18 cellular contexts compared by ENCODE assay signal in genomic region chr7:150742286-150742968, GRCh38. TPM values are rescaled to one million over a fixed set of nuclear protein-coding genes. Genes with fewer than 3 reads are reported as not detected.
A peak's percentile ranks its signal among the peaks of the same experiment; 100 is the strongest.
DNase-seq lines count a peak whose midpoint lies in the region; ATAC-seq and TF ChIP-seq lines count a peak whose summit lies in the region.
"Had no signal": no experiment of that assay in that cellular context is flagged by ENCODE, and none has a peak within 500 bp of the region (broad histone marks: within the 10 kb centered on the region; RNA-seq: fewer than 3 reads in every experiment).

No MANE protein-coding gene starts in this region.

- H3K9me3 ChIP-seq in heart right ventricle (no peaks in the 10 kb centered on the region), upper lobe of left lung (no peaks in the 10 kb centered on the region), sigmoid colon (no peaks in the 10 kb centered on the region)

- H3K27me3 ChIP-seq in heart right ventricle (no peaks in the 10 kb centered on the region), upper lobe of left lung (no peaks in the 10 kb centered on the region), sigmoid colon (no peaks in the 10 kb centered on the region)

- H3K4me1 ChIP-seq in heart right ventricle (peaks cover 8 to 65% (median 55%) of the 10 kb centered on the region in 9 donors), upper lobe of left lung (peaks cover 7 to 26% (median 19%) of the 10 kb centered on the region in 4 donors), sigmoid colon (peaks cover 0 to 23% (median 12%) of the 10 kb centered on the region in 4 donors)

- intact Hi-C loops in heart right ventricle (cut with DNase I): loop anchor here in 3 of 10 donors (5.0 to 10.0 kb wide), 3 partner anchors 55 to 290 kb away; partner anchors contain the start of genes GIMAP2 (in 1 of the 3) and GIMAP8 (in 1 of the 3)
- intact Hi-C loops in Right ventricle myocardium inferior (cut with DNase I): loop anchor here (2.0 kb wide), 1 partner anchor 14 kb away; no protein-coding TSS in a partner anchor
- intact Hi-C loops in sigmoid colon (cut with DNase I): no loop called here

- peak overlapping the region in 2 of 10 donors; percentile 6 to 15 for H3K4me3 ChIP-seq in heart right ventricle
- peak overlapping the region in 2 of 4 donors; percentile 15 to 58 for H3K4me3 ChIP-seq in upper lobe of left lung
- no peak overlapping the region for H3K4me3 ChIP-seq in sigmoid colon
- H3K4me3 ChIP-seq: SK-N-MC had no signal

- TF ChIP-seq POLR2A in upper lobe of left lung (IDR thresholded peaks at IDR 0.05) (no peak), sigmoid colon (IDR thresholded peaks at IDR 0.05) (no peak)

- no peak for TF ChIP-seq CTCF in heart right ventricle (IDR thresholded peaks at IDR 0.05)
- no peak for TF ChIP-seq CTCF in upper lobe of left lung (IDR thresholded peaks at IDR 0.05)
- no peak for TF ChIP-seq CTCF in sigmoid colon (IDR thresholded peaks at IDR 0.05)

- CTCF ChIA-PET in activated CD8-positive, alpha-beta T cell treated with anti-CD3 and anti-CD28 coated beads, Interleukin-2, amount 10 ng/mL, durations not matched to agents 7 days and 5 days (lab: Charles Lee): interaction anchor here (0.7 to 6.1 kb wide), 7 partner anchors 9 to 294 kb away, joined by 3 to 47 read pairs (median 4); partner anchors contain the start of genes GIMAP7 and GIMAP8

- 77 to 95% methylated on average over 14 of the region's 14 CpGs for WGBS in heart right ventricle, 2 donors
- 75 to 76% methylated on average over 13 to 14 of the region's 14 CpGs for WGBS in upper lobe of left lung, 2 donors
- WGBS in sigmoid colon, 2 donors: 85 to 88% methylated on average over 14 of the region's 14 CpGs

- TF ChIP-seq EP300 in upper lobe of left lung (IDR thresholded peaks at IDR 0.05): no peak
- no peak for TF ChIP-seq EP300 in sigmoid colon (IDR thresholded peaks at IDR 0.05)

- H3K27ac ChIP-seq in heart right ventricle (peak overlapping the region in 7 of 10 donors; percentile 31 to 90 (median 85)), upper lobe of left lung (peak overlapping the region in 3 of 4 donors; percentile 43 to 91 (median 89)), sigmoid colon (peak overlapping the region in 1 of 4 donors; percentile 39)
- H3K27ac ChIP-seq: HL-60, SK-N-MC had no signal

- H3K4me3 Mint-ChIP-seq in activated CD8-positive, alpha-beta T cell treated with anti-CD3 and anti-CD28 coated beads, Interleukin-2, amount 10 ng/mL, durations not matched to agents 7 days and 5 days: peak overlapping the region; percentile 90
- H3K4me3 Mint-ChIP-seq in effector memory CD8-positive, alpha-beta T cell: peak overlapping the region; percentile 82 to 98
- H3K4me3 Mint-ChIP-seq: nephron progenitor cell had no signal

- peaks cover 0 to 51% (median 11%) of the 10 kb centered on the region in 9 donors for H3K36me3 ChIP-seq in heart right ventricle
- H3K36me3 ChIP-seq in upper lobe of left lung: peaks cover 0 to 39% (median 24%) of the 10 kb centered on the region in 4 donors
- no peaks in the 10 kb centered on the region for H3K36me3 ChIP-seq in sigmoid colon

- POLR2A ChIA-PET in activated CD8-positive, alpha-beta T cell treated with anti-CD3 and anti-CD28 coated beads, Interleukin-2, amount 10 ng/mL, durations not matched to agents 7 days and 5 days (lab: Charles Lee): interaction anchor here (0.7 to 3.0 kb wide), 13 partner anchors 8 to 290 kb away, joined by 3 to 16 read pairs (median 5); partner anchors contain the start of genes GIMAP1, GIMAP2, GIMAP4 and GIMAP7

- no peaks in the 10 kb centered on the region for H3K9me3 Mint-ChIP-seq in activated CD8-positive, alpha-beta T cell treated with anti-CD3 and anti-CD28 coated beads, Interleukin-2, amount 10 ng/mL, durations not matched to agents 7 days and 5 days (ENCODE audit: insufficient read depth)
- no peaks in the 10 kb centered on the region for H3K9me3 Mint-ChIP-seq in effector memory CD8-positive, alpha-beta T cell

- H3K27ac Mint-ChIP-seq in activated CD8-positive, alpha-beta T cell treated with anti-CD3 and anti-CD28 coated beads, Interleukin-2, amount 10 ng/mL, durations not matched to agents 7 days and 5 days: peak overlapping the region; percentile 90
- H3K27ac Mint-ChIP-seq in effector memory CD8-positive, alpha-beta T cell: peak overlapping the region; percentile 85 to 94
- H3K27ac Mint-ChIP-seq: nephron progenitor cell had no signal

- H3K36me3 Mint-ChIP-seq in activated CD8-positive, alpha-beta T cell treated with anti-CD3 and anti-CD28 coated beads, Interleukin-2, amount 10 ng/mL, durations not matched to agents 7 days and 5 days (ENCODE audit: low read depth): peaks cover 96% of the 10 kb centered on the region
- peaks cover 77% of the 10 kb centered on the region for H3K36me3 Mint-ChIP-seq in effector memory CD8-positive, alpha-beta T cell (ENCODE audit: insufficient read depth)

- H3K4me1 Mint-ChIP-seq in activated CD8-positive, alpha-beta T cell treated with anti-CD3 and anti-CD28 coated beads, Interleukin-2, amount 10 ng/mL, durations not matched to agents 7 days and 5 days (ENCODE audit: low read depth): peaks cover 76% of the 10 kb centered on the region
- peaks cover 70 to 83% of the 10 kb centered on the region in 2 donors for H3K4me1 Mint-ChIP-seq in effector memory CD8-positive, alpha-beta T cell (ENCODE audit: low read depth in 2 of 2)

- ATAC-seq in heart right ventricle (no peak), Right ventricle myocardium inferior (no peak), upper lobe of left lung (ENCODE audit: low FRiP score in 2 of 2) (no peak)
- no peak for ATAC-seq in activated CD8-positive, alpha-beta T cell treated with anti-CD3 and anti-CD28 coated beads, Interleukin-2, amount 10 ng/mL, durations not matched to agents 7 days and 5 days
- ATAC-seq in effector memory CD8-positive, alpha-beta T cell (replicated peaks): no peak

- no peaks in the 10 kb centered on the region for H3K27me3 Mint-ChIP-seq in activated CD8-positive, alpha-beta T cell treated with anti-CD3 and anti-CD28 coated beads, Interleukin-2, amount 10 ng/mL, durations not matched to agents 7 days and 5 days (ENCODE audit: low read depth)
- H3K27me3 Mint-ChIP-seq in effector memory CD8-positive, alpha-beta T cell: no peaks in the 10 kb centered on the region

- DNase-seq in heart right ventricle (no peak), Right ventricle myocardium inferior (ENCODE audit: missing footprints) (no peak), upper lobe of left lung (peak in 1 of 2 donors; percentile 36), NCI-H1436 (lab: John Stamatoyannopoulos, UW) (no peak), activated gamma-delta T cell treated with Interleukin-2 at 50 U/mL for 16 hours (no peak), sigmoid colon (no peak)
- DNase-seq in activated CD8-positive, alpha-beta T cell treated with anti-CD3 and anti-CD28 coated beads, Interleukin-2, amount 10 ng/mL, durations not matched to agents 7 days and 5 days: no peak
- DNase-seq in effector memory CD8-positive, alpha-beta T cell: no peak
- DNase-seq: cerebellar nuclear complex, GDM1, NCI-H2107, NCI-H526 treated with DMSO at 0.1 percent for 48 hours, nephron progenitor cell had no signal

RNA-seq across cellular contexts. Expression of gene GIMAP5, which starts 5.2 kb away (rescaled TPM):
- total RNA-seq in heart right ventricle (10 to 100 TPM in 7 of 10 donors, 1 to 10 TPM in 3; 6.5 to 27.2 (median 11.8) TPM), Right ventricle myocardium inferior (9.0 TPM), upper lobe of left lung (100 to 1,000 TPM in 1 of 6 donors, 10 to 100 TPM in 5; 28.0 to 103 (median 41.3) TPM), sigmoid colon (10 to 100 TPM; 17.2 to 30.7 (median 18.5) TPM)
- polyA plus RNA-seq in heart right ventricle (10 to 100 TPM; 22.9 to 35.0 TPM), sigmoid colon (10 to 100 TPM in 1 of 3 donors, 1 to 10 TPM in 2; 7.9 to 39.4 (median 9.6) TPM)
- 10 to 100 TPM; 56.3 to 63.3 TPM for total RNA-seq in activated CD8-positive, alpha-beta T cell treated with anti-CD3 and anti-CD28 coated beads, Interleukin-2, amount 10 ng/mL, durations not matched to agents 7 days and 5 days
- total RNA-seq: H1 had no signal
- polyA plus RNA-seq: H1 had no signal

RNA-seq across cellular contexts. Expression of gene GIMAP1, which starts 26.0 kb away (rescaled TPM):
- total RNA-seq in heart right ventricle (10 to 100 TPM in 1 of 10 donors, 1 to 10 TPM in 9; 2.4 to 11.2 (median 4.3) TPM), Right ventricle myocardium inferior (5.8 TPM), upper lobe of left lung (10 to 100 TPM in 5 of 6 donors, 1 to 10 TPM in 1; 8.4 to 13.5 (median 12.1) TPM), sigmoid colon (1 to 10 TPM; 3.7 to 6.4 (median 5.1) TPM)
- polyA plus RNA-seq in heart right ventricle (10 to 100 TPM in 1 of 2 donors, 1 to 10 TPM in 1; 8.4 to 11.0 TPM), sigmoid colon (10 to 100 TPM in 1 of 3 donors, 1 to 10 TPM in 2; 1.6 to 10.3 (median 1.8) TPM)
- 10 to 100 TPM; 19.0 to 20.2 TPM for total RNA-seq in activated CD8-positive, alpha-beta T cell treated with anti-CD3 and anti-CD28 coated beads, Interleukin-2, amount 10 ng/mL, durations not matched to agents 7 days and 5 days
- total RNA-seq: H1 had no signal
- polyA plus RNA-seq: H1 had no signal

RNA-seq across cellular contexts. Expression of gene GIMAP2, which starts 56.9 kb away (rescaled TPM):
- total RNA-seq in heart right ventricle: 10 to 100 TPM in 1 of 10 donors, 1 to 10 TPM in 9; 2.1 to 17.5 (median 4.6) TPM
- polyA plus RNA-seq in heart right ventricle: 1 to 10 TPM; 5.3 to 5.8 TPM
- 6.2 TPM for total RNA-seq in Right ventricle myocardium inferior
- 10 to 100 TPM; 79.0 to 82.9 TPM for total RNA-seq in activated CD8-positive, alpha-beta T cell treated with anti-CD3 and anti-CD28 coated beads, Interleukin-2, amount 10 ng/mL, durations not matched to agents 7 days and 5 days
- total RNA-seq in upper lobe of left lung: 10 to 100 TPM; 15.5 to 34.0 (median 23.0) TPM
- total RNA-seq in sigmoid colon: 10 to 100 TPM in 2 of 4 donors, 1 to 10 TPM in 2; 9.2 to 16.4 (median 9.9) TPM
- polyA plus RNA-seq in sigmoid colon: 10 to 100 TPM in 1 of 3 donors, 1 to 10 TPM in 2; 5.1 to 24.9 (median 6.6) TPM
- total RNA-seq: H1 had no signal
- polyA plus RNA-seq: H1 had no signal

RNA-seq across cellular contexts. Expression of gene TMEM176B, which starts 57.7 kb away (rescaled TPM):
- 100 to 1,000 TPM in 2 of 10 donors, 10 to 100 TPM in 8; 19.6 to 149 (median 52.6) TPM for total RNA-seq in heart right ventricle
- polyA plus RNA-seq in heart right ventricle: 10 to 100 TPM; 15.9 to 24.8 TPM
- 43.1 TPM for total RNA-seq in Right ventricle myocardium inferior
- total RNA-seq in activated CD8-positive, alpha-beta T cell treated with anti-CD3 and anti-CD28 coated beads, Interleukin-2, amount 10 ng/mL, durations not matched to agents 7 days and 5 days: not detected
- total RNA-seq in upper lobe of left lung: 10 to 100 TPM; 10.5 to 82.8 (median 27.4) TPM
- total RNA-seq in sigmoid colon: 10 to 100 TPM; 47.4 to 52.3 (median 48.3) TPM
- 100 to 1,000 TPM; 144 to 246 (median 151) TPM for polyA plus RNA-seq in sigmoid colon
- total RNA-seq: endothelial cell of umbilical vein, lung microvascular endothelial cell had no signal

RNA-seq across cellular contexts. Expression of gene TMEM176A, which starts 58.1 kb away (rescaled TPM):
- total RNA-seq in heart right ventricle (10 to 100 TPM; 12.1 to 86.6 (median 22.2) TPM), Right ventricle myocardium inferior (31.1 TPM), upper lobe of left lung (10 to 100 TPM in 5 of 6 donors, 1 to 10 TPM in 1; 8.4 to 67.9 (median 16.3) TPM), sigmoid colon (10 to 100 TPM; 19.9 to 28.1 (median 24.1) TPM)
- polyA plus RNA-seq in heart right ventricle (10 to 100 TPM; 16.8 to 19.2 TPM), sigmoid colon (100 to 1,000 TPM; 126 to 150 (median 127) TPM)
- not detected for total RNA-seq in activated CD8-positive, alpha-beta T cell treated with anti-CD3 and anti-CD28 coated beads, Interleukin-2, amount 10 ng/mL, durations not matched to agents 7 days and 5 days
- total RNA-seq: endothelial cell of umbilical vein, lung microvascular endothelial cell had no signal
- polyA plus RNA-seq: endothelial cell of umbilical vein had no signal
